1 cellular context compared by ENCODE assay signal in the genomic region with DNA sequence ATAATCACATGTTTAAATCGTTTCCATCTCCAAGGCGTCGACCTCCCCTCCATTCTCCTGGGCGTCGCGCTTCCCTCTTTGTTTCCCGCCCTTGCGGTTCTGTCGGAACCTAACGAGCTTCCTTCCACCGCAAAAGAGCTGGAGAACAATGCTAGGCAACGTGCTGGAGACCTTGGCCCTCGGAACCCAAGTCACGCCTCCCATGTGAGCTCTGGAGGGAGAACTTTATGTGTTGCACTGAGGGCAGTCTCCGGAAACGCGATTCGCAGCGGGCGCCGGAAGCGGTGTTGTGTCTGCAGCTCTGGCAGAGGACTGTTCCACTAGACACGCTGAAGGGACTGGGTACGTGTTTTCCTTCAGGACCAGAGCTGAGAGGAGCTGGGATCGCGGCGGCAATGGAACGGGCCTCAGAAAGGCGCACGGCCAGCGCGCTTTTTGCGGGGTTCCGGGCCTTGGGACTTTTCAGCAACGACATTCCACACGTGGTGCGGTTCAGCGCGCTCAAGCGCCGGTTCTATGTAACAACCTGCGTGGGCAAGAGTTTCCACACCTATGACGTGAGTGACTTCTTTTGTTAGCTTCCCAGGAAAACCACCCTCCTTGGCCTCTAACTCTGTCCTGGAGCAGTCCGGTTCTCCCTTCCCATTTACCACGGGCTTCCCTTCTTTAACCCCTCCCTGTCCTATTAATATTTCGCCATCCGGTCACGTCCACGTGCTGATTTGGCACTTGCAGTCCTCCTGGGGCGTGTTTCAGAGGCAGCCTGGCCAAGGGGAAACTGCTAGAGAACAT.
TF ChIP-seq lines count a peak whose summit lies in the region.

A gene (plus strand): TSS at position 287 of the 792 bp plus-strand sequence. CDS start 109 bp downstream, at position 396.

TF ChIP-seq in H1, 55 proteins besides CTCF, POLR2A, EP300 and RAD21 (continued from another document):
- TF ChIP-seq SIX5 (IDR thresholded peaks at IDR 0.05; ENCODE audit: low read depth, low read length) (peak; percentile 36; the same call in 1 of the 2 replicates), ZNF274 (IDR thresholded peaks at IDR 0.05; ENCODE audit: borderline replicate concordance, extremely low read depth, low read length) (no peak), YY1 (IDR thresholded peaks at IDR 0.05; ENCODE audit: low read depth, low read length) (peak; percentile 71), SAP30 (IDR thresholded peaks at IDR 0.05; ENCODE audit: insufficient read depth, insufficient replicate concordance, low read length) (peak; percentile 83), TAF7 (optimal IDR thresholded peaks at IDR 0.05; ENCODE audit: borderline replicate concordance, low read depth, low read length) (peak; percentile 76), EGR1 (IDR thresholded peaks at IDR 0.05; ENCODE audit: borderline replicate concordance, low read depth, low read length) (peak; percentile 46; the same call in 1 of the 2 replicates), SRF (IDR thresholded peaks at IDR 0.05; ENCODE audit: low read depth, low read length) (peak; percentile 72), KDM5A (IDR thresholded peaks at IDR 0.05; ENCODE audit: low read length) (peak; percentile 68), KDM4A (IDR thresholded peaks at IDR 0.05; ENCODE audit: low read depth, low read length, severe bottlenecking) (peak; percentile 57), EZH2 (IDR thresholded peaks at IDR 0.05; ENCODE audit: low read depth, low read length, severe bottlenecking) (no peak), RBBP5 (IDR thresholded peaks at IDR 0.05; ENCODE audit: borderline replicate concordance, low read depth, low read length) (peak; percentile 93), CTBP2 (IDR thresholded peaks at IDR 0.05; ENCODE audit: borderline replicate concordance, insufficient read depth, insufficient read length, low read length) (peak; percentile 79), TEAD4 (IDR thresholded peaks at IDR 0.05; ENCODE audit: low read depth, low read length) (peak; percentile 6; the same call in 1 of the 2 replicates), CREB1 (IDR thresholded peaks at IDR 0.05) (peak; percentile 88), KDM1A (IDR thresholded peaks at IDR 0.05; ENCODE audit: borderline replicate concordance, low read length) (peak; percentile 85), TBP (IDR thresholded peaks at IDR 0.05; ENCODE audit: low read depth, low read length) (peak; percentile 88), SP1 (IDR thresholded peaks at IDR 0.05; ENCODE audit: low read depth, low read length) (peak; percentile 72), ASH2L (IDR thresholded peaks at IDR 0.05; ENCODE audit: low read length) (peak; percentile 89), RXRA (IDR thresholded peaks at IDR 0.05; ENCODE audit: insufficient read depth, low read depth, low read length) (no peak), CEBPB (IDR thresholded peaks at IDR 0.05; ENCODE audit: low read depth, low read length) (no peak), POU5F1 (IDR thresholded peaks at IDR 0.05; ENCODE audit: low read depth, low read length) (peak; percentile 51), BRCA1 (IDR thresholded peaks at IDR 0.05; ENCODE audit: low read depth, low read length) (no peak), TAF1 (IDR thresholded peaks at IDR 0.05; ENCODE audit: low read depth, low read length) (peak; percentile 94), HDAC2 (IDR thresholded peaks at IDR 0.05; ENCODE audit: borderline replicate concordance in 1 of 2, low read depth in 2 of 2, low read length in 2 of 2) (peak; percentile 91 to 99; a peak in 3 of 4 replicates), POLR2AphosphoS5 (IDR thresholded peaks at IDR 0.05; ENCODE audit: low read depth, low read length) (peak; percentile 87), BACH1 (IDR thresholded peaks at IDR 0.05; ENCODE audit: low read length) (0 out of 2 replicates have a peak, but pooled peaks have one; percentile 29), SIN3A (conservative IDR thresholded peaks at IDR 0.05 in 1 of 2, IDR thresholded peaks at IDR 0.05 in 1 of 2; ENCODE audit: low read depth in 1 of 2, low read length in 2 of 2) (peak in 1 of 2 experiments; percentile 94; a peak in 2 of 4 replicates), BCL11A (IDR thresholded peaks at IDR 0.05; ENCODE audit: low read depth in 2 of 2, low read length in 2 of 2) (no peak)
- TF ChIP-seq, protein P1, sequence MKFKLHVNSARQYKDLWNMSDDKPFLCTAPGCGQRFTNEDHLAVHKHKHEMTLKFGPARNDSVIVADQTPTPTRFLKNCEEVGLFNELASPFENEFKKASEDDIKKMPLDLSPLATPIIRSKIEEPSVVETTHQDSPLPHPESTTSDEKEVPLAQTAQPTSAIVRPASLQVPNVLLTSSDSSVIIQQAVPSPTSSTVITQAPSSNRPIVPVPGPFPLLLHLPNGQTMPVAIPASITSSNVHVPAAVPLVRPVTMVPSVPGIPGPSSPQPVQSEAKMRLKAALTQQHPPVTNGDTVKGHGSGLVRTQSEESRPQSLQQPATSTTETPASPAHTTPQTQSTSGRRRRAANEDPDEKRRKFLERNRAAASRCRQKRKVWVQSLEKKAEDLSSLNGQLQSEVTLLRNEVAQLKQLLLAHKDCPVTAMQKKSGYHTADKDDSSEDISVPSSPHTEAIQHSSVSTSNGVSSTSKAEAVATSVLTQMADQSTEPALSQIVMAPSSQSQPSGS (IDR thresholded peaks at IDR 0.05; ENCODE audit: low read length), result no peak; the same call in 1 of the 2 replicates
- TF ChIP-seq, protein P2, sequence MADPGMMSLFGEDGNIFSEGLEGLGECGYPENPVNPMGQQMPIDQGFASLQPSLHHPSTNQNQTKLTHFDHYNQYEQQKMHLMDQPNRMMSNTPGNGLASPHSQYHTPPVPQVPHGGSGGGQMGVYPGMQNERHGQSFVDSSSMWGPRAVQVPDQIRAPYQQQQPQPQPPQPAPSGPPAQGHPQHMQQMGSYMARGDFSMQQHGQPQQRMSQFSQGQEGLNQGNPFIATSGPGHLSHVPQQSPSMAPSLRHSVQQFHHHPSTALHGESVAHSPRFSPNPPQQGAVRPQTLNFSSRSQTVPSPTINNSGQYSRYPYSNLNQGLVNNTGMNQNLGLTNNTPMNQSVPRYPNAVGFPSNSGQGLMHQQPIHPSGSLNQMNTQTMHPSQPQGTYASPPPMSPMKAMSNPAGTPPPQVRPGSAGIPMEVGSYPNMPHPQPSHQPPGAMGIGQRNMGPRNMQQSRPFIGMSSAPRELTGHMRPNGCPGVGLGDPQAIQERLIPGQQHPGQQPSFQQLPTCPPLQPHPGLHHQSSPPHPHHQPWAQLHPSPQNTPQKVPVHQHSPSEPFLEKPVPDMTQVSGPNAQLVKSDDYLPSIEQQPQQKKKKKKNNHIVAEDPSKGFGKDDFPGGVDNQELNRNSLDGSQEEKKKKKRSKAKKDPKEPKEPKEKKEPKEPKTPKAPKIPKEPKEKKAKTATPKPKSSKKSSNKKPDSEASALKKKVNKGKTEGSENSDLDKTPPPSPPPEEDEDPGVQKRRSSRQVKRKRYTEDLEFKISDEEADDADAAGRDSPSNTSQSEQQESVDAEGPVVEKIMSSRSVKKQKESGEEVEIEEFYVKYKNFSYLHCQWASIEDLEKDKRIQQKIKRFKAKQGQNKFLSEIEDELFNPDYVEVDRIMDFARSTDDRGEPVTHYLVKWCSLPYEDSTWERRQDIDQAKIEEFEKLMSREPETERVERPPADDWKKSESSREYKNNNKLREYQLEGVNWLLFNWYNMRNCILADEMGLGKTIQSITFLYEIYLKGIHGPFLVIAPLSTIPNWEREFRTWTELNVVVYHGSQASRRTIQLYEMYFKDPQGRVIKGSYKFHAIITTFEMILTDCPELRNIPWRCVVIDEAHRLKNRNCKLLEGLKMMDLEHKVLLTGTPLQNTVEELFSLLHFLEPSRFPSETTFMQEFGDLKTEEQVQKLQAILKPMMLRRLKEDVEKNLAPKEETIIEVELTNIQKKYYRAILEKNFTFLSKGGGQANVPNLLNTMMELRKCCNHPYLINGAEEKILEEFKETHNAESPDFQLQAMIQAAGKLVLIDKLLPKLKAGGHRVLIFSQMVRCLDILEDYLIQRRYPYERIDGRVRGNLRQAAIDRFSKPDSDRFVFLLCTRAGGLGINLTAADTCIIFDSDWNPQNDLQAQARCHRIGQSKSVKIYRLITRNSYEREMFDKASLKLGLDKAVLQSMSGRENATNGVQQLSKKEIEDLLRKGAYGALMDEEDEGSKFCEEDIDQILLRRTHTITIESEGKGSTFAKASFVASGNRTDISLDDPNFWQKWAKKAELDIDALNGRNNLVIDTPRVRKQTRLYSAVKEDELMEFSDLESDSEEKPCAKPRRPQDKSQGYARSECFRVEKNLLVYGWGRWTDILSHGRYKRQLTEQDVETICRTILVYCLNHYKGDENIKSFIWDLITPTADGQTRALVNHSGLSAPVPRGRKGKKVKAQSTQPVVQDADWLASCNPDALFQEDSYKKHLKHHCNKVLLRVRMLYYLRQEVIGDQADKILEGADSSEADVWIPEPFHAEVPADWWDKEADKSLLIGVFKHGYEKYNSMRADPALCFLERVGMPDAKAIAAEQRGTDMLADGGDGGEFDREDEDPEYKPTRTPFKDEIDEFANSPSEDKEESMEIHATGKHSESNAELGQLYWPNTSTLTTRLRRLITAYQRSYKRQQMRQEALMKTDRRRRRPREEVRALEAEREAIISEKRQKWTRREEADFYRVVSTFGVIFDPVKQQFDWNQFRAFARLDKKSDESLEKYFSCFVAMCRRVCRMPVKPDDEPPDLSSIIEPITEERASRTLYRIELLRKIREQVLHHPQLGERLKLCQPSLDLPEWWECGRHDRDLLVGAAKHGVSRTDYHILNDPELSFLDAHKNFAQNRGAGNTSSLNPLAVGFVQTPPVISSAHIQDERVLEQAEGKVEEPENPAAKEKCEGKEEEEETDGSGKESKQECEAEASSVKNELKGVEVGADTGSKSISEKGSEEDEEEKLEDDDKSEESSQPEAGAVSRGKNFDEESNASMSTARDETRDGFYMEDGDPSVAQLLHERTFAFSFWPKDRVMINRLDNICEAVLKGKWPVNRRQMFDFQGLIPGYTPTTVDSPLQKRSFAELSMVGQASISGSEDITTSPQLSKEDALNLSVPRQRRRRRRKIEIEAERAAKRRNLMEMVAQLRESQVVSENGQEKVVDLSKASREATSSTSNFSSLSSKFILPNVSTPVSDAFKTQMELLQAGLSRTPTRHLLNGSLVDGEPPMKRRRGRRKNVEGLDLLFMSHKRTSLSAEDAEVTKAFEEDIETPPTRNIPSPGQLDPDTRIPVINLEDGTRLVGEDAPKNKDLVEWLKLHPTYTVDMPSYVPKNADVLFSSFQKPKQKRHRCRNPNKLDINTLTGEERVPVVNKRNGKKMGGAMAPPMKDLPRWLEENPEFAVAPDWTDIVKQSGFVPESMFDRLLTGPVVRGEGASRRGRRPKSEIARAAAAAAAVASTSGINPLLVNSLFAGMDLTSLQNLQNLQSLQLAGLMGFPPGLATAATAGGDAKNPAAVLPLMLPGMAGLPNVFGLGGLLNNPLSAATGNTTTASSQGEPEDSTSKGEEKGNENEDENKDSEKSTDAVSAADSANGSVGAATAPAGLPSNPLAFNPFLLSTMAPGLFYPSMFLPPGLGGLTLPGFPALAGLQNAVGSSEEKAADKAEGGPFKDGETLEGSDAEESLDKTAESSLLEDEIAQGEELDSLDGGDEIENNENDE (IDR thresholded peaks at IDR 0.05; ENCODE audit: insufficient replicate concordance, low read length), result peak; percentile 89
- TF ChIP-seq, protein P3, sequence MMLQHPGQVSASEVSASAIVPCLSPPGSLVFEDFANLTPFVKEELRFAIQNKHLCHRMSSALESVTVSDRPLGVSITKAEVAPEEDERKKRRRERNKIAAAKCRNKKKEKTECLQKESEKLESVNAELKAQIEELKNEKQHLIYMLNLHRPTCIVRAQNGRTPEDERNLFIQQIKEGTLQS (IDR thresholded peaks at IDR 0.05; ENCODE audit: insufficient read depth, low read depth, low read length), result no peak
- TF ChIP-seq, protein P4, sequence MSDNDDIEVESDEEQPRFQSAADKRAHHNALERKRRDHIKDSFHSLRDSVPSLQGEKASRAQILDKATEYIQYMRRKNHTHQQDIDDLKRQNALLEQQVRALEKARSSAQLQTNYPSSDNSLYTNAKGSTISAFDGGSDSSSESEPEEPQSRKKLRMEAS (IDR thresholded peaks at IDR 0.05), result peak; percentile 100
